19 cellular contexts compared by ENCODE assay signal in the genomic region with DNA sequence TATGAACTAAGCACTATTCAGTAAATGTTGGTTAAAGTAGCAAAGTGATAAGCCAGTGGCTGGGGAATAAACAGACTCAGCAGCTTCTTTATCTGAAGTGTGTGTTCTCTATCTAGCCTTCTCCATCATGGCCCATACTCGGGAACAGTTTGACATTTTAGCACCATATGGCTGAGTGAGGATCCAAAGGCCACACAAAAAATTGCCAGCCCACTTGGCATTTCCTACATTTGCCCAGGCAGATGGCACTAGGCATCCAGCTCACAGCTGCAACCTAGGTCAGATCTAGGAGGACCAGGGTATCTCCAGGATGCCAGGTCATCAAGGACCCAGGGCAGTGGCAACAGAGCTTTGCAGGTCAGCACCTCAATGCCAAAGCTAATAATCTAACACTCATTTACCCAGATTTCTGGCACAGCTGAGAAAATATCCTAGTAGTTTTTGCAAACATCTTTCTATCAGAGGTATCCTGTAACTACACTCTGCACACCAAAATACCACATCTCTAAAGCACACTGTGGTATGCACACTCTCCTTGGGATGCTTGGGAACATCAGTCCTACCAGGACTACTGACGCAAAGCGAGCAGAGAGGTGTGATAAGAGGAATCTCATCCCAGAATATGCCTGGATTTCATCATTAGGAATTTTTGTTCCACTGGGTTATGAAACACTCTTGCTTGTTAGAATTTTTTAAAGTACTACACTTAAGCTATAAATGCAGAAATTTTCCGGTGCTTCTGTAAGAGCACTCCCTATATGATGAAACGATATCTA.
DNase-seq lines count a peak whose midpoint lies in the region; ATAC-seq and TF ChIP-seq lines count a peak whose summit lies in the region.
"Had no signal": no experiment of that assay in that cellular context is flagged by ENCODE, and none has a peak within 500 bp of the region (broad histone marks: within the 10 kb centered on the region; RNA-seq: fewer than 3 reads in every experiment).

No MANE protein-coding gene starts in this region.

- no peak overlapping the region for H3K4me3 ChIP-seq in dorsolateral prefrontal cortex
- H3K4me3 ChIP-seq: mucosa of descending colon had no signal

- no peaks in the 10 kb centered on the region for H3K27me3 ChIP-seq in dorsolateral prefrontal cortex

- ATAC-seq in left lobe of liver (peak; percentile 95), GM21576 (IDR thresholded peaks at IDR 0.05; ENCODE audit: unreplicated experiment) (no peak), GM18861 (IDR thresholded peaks at IDR 0.05; ENCODE audit: unreplicated experiment) (no peak)
- ATAC-seq: activated T-cell treated with anti-CD3 and anti-CD28 coated beads, Interleukin-2, amount 50 U/mL, for 4 hours; mucosa of descending colon had no signal

- peaks cover 2% of the 10 kb centered on the region for H3K27me3 Mint-ChIP-seq in progenitor cell of endocrine pancreas

- TF ChIP-seq CTCF in dorsolateral prefrontal cortex (IDR thresholded peaks at IDR 0.05 in 54 of 56, conservative IDR thresholded peaks at IDR 0.05 in 2 of 56; ENCODE audit: low read depth in 1 of 56, partially characterized antibody in 56 of 56), result peak in 1 of 56 donors; percentile 8
- TF ChIP-seq CTCF in progenitor cell of endocrine pancreas (IDR thresholded peaks at IDR 0.05; ENCODE audit: unreplicated experiment), result no peak

- peak overlapping the region in 46 of 59 donors; percentile 1 to 88 (median 46) for H3K27ac ChIP-seq in dorsolateral prefrontal cortex
- H3K27ac ChIP-seq: HL-60 had no signal

- no peaks in the 10 kb centered on the region for H3K36me3 Mint-ChIP-seq in progenitor cell of endocrine pancreas (ENCODE audit: insufficient read depth)

- intact Hi-C loops in dorsolateral prefrontal cortex (cut with DNase I), result loop anchor here in 1 of 2 donors (5.0 kb wide), 1 partner anchor 63 kb away; the partner anchor contains the start of genes DOCK4 and ZNF277

- no peak overlapping the region for H3K27ac Mint-ChIP-seq in progenitor cell of endocrine pancreas
- H3K27ac Mint-ChIP-seq: activated naive CD4-positive, alpha-beta T cell treated with anti-CD3 and anti-CD28 coated beads for 36 hours; IgD-negative memory B cell; nephron progenitor cell had no signal

- no peaks in the 10 kb centered on the region for H3K9me3 Mint-ChIP-seq in progenitor cell of endocrine pancreas (ENCODE audit: low read depth)
- H3K9me3 Mint-ChIP-seq: activated naive CD4-positive, alpha-beta T cell treated with anti-CD3 and anti-CD28 coated beads for 36 hours; activated T-cell treated with anti-CD3 and anti-CD28 coated beads, Interleukin-2, amount 50 U/mL, for 4 hours; nephron progenitor cell had no signal

- H3K4me3 Mint-ChIP-seq in progenitor cell of endocrine pancreas (ENCODE audit: low read depth), result no peak overlapping the region
- H3K4me3 Mint-ChIP-seq: activated naive CD4-positive, alpha-beta T cell treated with anti-CD3 and anti-CD28 coated beads for 36 hours; activated T-cell treated with anti-CD3 and anti-CD28 coated beads, Interleukin-2, amount 50 U/mL, for 4 hours; IgD-negative memory B cell; nephron progenitor cell had no signal

- DNase-seq in DMS 273 (lab: John Stamatoyannopoulos, UW; ENCODE audit: unreplicated experiment) (peak; percentile 94), NCI-H446 (lab: John Stamatoyannopoulos, UW) (peak; percentile 56 to 72), dorsolateral prefrontal cortex (peak in 1 of 10 donors; percentile 68), left lobe of liver (ENCODE audit: low spot score) (peak; percentile 72), progenitor cell of endocrine pancreas (ENCODE audit: low spot score, unreplicated experiment) (no peak)
- no peak for DNase-seq in activated CD4-positive, alpha-beta T cell treated with anti-CD3 and anti-CD28 coated beads for 48 hours
- DNase-seq: activated CD4-positive, CD25-positive, alpha-beta regulatory T cell treated with anti-CD3 and anti-CD28 coated beads, Interleukin-2, amount 50 U/mL, for 72 hours; activated naive CD4-positive, alpha-beta T cell treated with anti-CD3 and anti-CD28 coated beads for 36 hours; activated T-cell treated with anti-CD3 and anti-CD28 coated beads, Interleukin-2, amount 50 U/mL, for 4 hours; mucosa of descending colon; NCI-H1417 treated with DMSO at 0.1 percent for 48 hours; nephron progenitor cell; OCI-M1; posterior cingulate gyrus; SHP77 had no signal

- peaks cover 2% of the 10 kb centered on the region for H3K4me1 Mint-ChIP-seq in progenitor cell of endocrine pancreas (ENCODE audit: low read depth)
- H3K4me1 Mint-ChIP-seq: IgD-negative memory B cell had no signal

Comparison
In these comparisons a context has a peak if more than half of its experiments do, and no peak if none do; other contexts are left out.
1. DNase-seq: peak in DMS 273 (single experiment), NCI-H446 (2 of 2) and left lobe of liver (single experiment); none in progenitor cell of endocrine pancreas (single experiment) and activated CD4-positive, alpha-beta T cell treated with anti-CD3 and anti-CD28 coated beads for 48 hours (single experiment).